In the genomic region with DNA sequence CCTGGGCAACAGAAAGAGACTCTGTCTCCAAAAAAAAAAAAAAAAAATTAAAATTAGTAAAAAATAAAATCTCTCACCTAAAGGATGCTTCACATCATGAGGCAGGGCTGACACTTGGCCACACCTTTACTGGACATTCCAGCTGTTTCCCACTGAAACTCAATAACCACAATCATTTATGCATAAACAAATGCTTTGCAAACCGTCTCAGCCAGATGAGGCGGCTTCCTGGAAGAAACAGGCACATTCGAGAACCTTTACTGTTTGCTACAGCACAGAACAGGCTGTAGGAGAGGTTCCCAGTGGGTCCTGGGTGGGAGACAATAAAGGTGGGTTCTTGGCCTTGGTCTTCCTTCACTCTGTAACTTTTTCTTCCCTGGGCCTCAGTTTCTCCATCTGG, we compare ENCODE assay signal across 18 cellular contexts. TPM values are rescaled to one million over a fixed set of nuclear protein-coding genes. Genes with fewer than 3 reads are reported as not detected.
A peak's percentile ranks its signal among the peaks of the same experiment; 100 is the strongest.
DNase-seq lines count a peak whose midpoint lies in the region; ATAC-seq, FAIRE-seq and TF ChIP-seq lines count a peak whose summit lies in the region.
"Had no signal": no experiment of that assay in that cellular context is flagged by ENCODE, and none has a peak within 500 bp of the region (broad histone marks: within the 10 kb centered on the region; RNA-seq: fewer than 3 reads in every experiment).

No MANE protein-coding gene starts in this region.

- no peaks in the 10 kb centered on the region for H3K9me3 Mint-ChIP-seq in activated CD4-positive, alpha-beta T cell treated with anti-CD3 and anti-CD28 coated beads, Interleukin-2, amount 10 ng/mL, durations not matched to agents 7 days and 5 days
- no peaks in the 10 kb centered on the region for H3K9me3 Mint-ChIP-seq in activated T-helper 2 cell treated with anti-CD3 and anti-CD28 coated beads, Interferon-gamma antibody, Interleukin-2, Interleukin-4, amounts not matched to agents 10 μg/mL and 5 μg/mL and 100 μg/mL, durations not matched to agents 14 hours and 24 hours and 36 hours
- H3K9me3 Mint-ChIP-seq in natural killer cell, result no peaks in the 10 kb centered on the region

- H3K9me3 ChIP-seq in uterus (no peaks in the 10 kb centered on the region), gastroesophageal sphincter (no peaks in the 10 kb centered on the region)
- H3K9me3 ChIP-seq: esophagus muscularis mucosa, tibial nerve had no signal

- no peak for TF ChIP-seq CTCF in natural killer cell (IDR thresholded peaks at IDR 0.05)
- no peak for TF ChIP-seq CTCF in uterus (IDR thresholded peaks at IDR 0.05)
- no peak for TF ChIP-seq CTCF in gastroesophageal sphincter (IDR thresholded peaks at IDR 0.05)

- no peaks in the 10 kb centered on the region for H3K27me3 Mint-ChIP-seq in activated CD4-positive, alpha-beta T cell treated with anti-CD3 and anti-CD28 coated beads, Interleukin-2, amount 10 ng/mL, durations not matched to agents 7 days and 5 days
- no peaks in the 10 kb centered on the region for H3K27me3 Mint-ChIP-seq in activated T-helper 2 cell treated with anti-CD3 and anti-CD28 coated beads, Interferon-gamma antibody, Interleukin-2, Interleukin-4, amounts not matched to agents 10 μg/mL and 5 μg/mL and 100 μg/mL, durations not matched to agents 14 hours and 24 hours and 36 hours (ENCODE audit: low read depth)
- H3K27me3 Mint-ChIP-seq in natural killer cell (ENCODE audit: low read depth in 2 of 2), result no peaks in the 10 kb centered on the region

- no peak for TF ChIP-seq POLR2A in GM12891 (IDR thresholded peaks at IDR 0.05; ENCODE audit: low read depth, low read length)
- no peak for TF ChIP-seq POLR2A in uterus (IDR thresholded peaks at IDR 0.05)
- no peak for TF ChIP-seq POLR2A in gastroesophageal sphincter (IDR thresholded peaks at IDR 0.05)

- no peak for FAIRE-seq in GM12891 (lab: Jason Lieb, UNC)
- FAIRE-seq: HTR-8/SVneo, TTC549 had no signal

- ATAC-seq in natural killer cell (peak in 2 of 3 donors; percentile 6 to 23), HG02642 (IDR thresholded peaks at IDR 0.05; ENCODE audit: poor library complexity, unreplicated experiment) (no peak), gastroesophageal sphincter (no peak)

- H3K27ac Mint-ChIP-seq in activated CD4-positive, alpha-beta T cell treated with anti-CD3 and anti-CD28 coated beads, Interleukin-2, amount 10 ng/mL, durations not matched to agents 7 days and 5 days, result peak overlapping the region; percentile 97
- H3K27ac Mint-ChIP-seq in activated T-helper 2 cell treated with anti-CD3 and anti-CD28 coated beads, Interferon-gamma antibody, Interleukin-2, Interleukin-4, amounts not matched to agents 10 μg/mL and 5 μg/mL and 100 μg/mL, durations not matched to agents 14 hours and 24 hours and 36 hours, result peak overlapping the region; percentile 51
- H3K27ac Mint-ChIP-seq in natural killer cell, result peak overlapping the region; percentile 86 to 94

- no peaks in the 10 kb centered on the region for H3K36me3 Mint-ChIP-seq in activated CD4-positive, alpha-beta T cell treated with anti-CD3 and anti-CD28 coated beads, Interleukin-2, amount 10 ng/mL, durations not matched to agents 7 days and 5 days (ENCODE audit: low read depth)
- peaks cover 6% of the 10 kb centered on the region for H3K36me3 Mint-ChIP-seq in activated T-helper 2 cell treated with anti-CD3 and anti-CD28 coated beads, Interferon-gamma antibody, Interleukin-2, Interleukin-4, amounts not matched to agents 10 μg/mL and 5 μg/mL and 100 μg/mL, durations not matched to agents 14 hours and 24 hours and 36 hours (ENCODE audit: low read depth)
- H3K36me3 Mint-ChIP-seq in natural killer cell, result no peaks in the 10 kb centered on the region

- H3K4me1 Mint-ChIP-seq in activated CD4-positive, alpha-beta T cell treated with anti-CD3 and anti-CD28 coated beads, Interleukin-2, amount 10 ng/mL, durations not matched to agents 7 days and 5 days, result peaks cover 45% of the 10 kb centered on the region
- H3K4me1 Mint-ChIP-seq in activated T-helper 2 cell treated with anti-CD3 and anti-CD28 coated beads, Interferon-gamma antibody, Interleukin-2, Interleukin-4, amounts not matched to agents 10 μg/mL and 5 μg/mL and 100 μg/mL, durations not matched to agents 14 hours and 24 hours and 36 hours (ENCODE audit: low read depth), result peaks cover 25% of the 10 kb centered on the region
- peaks cover 25 to 35% of the 10 kb centered on the region in 2 donors for H3K4me1 Mint-ChIP-seq in natural killer cell

- no peak for TF ChIP-seq EP300 in gastroesophageal sphincter (IDR thresholded peaks at IDR 0.05)

- H3K27me3 ChIP-seq in uterus (no peaks in the 10 kb centered on the region), gastroesophageal sphincter (no peaks in the 10 kb centered on the region)
- H3K27me3 ChIP-seq: dorsolateral prefrontal cortex, esophagus muscularis mucosa, tibial nerve had no signal

- CTCF ChIA-PET in activated CD4-positive, alpha-beta T cell treated with anti-CD3 and anti-CD28 coated beads, Interleukin-2, amount 10 ng/mL, durations not matched to agents 7 days and 5 days (lab: Charles Lee), result interaction anchor here (0.6 to 2.7 kb wide), 7 partner anchors 10 to 224 kb away, joined by 3 to 12 read pairs (median 3); partner anchors contain the start of gene TBC1D14

- DNase-seq in activated CD4-positive, alpha-beta T cell treated with anti-CD3 and anti-CD28 coated beads, Interleukin-2, amount 10 ng/mL, durations not matched to agents 7 days and 5 days, result no peak
- no peak for DNase-seq in activated CD4-positive, alpha-beta T cell treated with anti-CD3 and anti-CD28 coated beads, Interleukin-2, amount 50 U/mL, for 48 hours
- DNase-seq in GM12891 (ENCODE audit: insufficient read length, low spot score) (no peak), natural killer cell (no peak), uterus (no peak)
- DNase-seq in activated T-helper 2 cell treated with anti-CD3 and anti-CD28 coated beads, Interferon-gamma antibody, Interleukin-2, Interleukin-4, amounts not matched to agents 10 μg/mL and 5 μg/mL and 100 μg/mL, durations not matched to agents 14 hours and 24 hours and 36 hours (ENCODE audit: low spot score), result no peak
- DNase-seq: activated CD4-positive, alpha-beta T cell treated with anti-CD3 and anti-CD28 coated beads, Interleukin-2, amount 50 U/mL, for 4 hours; dorsolateral prefrontal cortex; NCI-H1694; NCI-H226 had no signal

- 61 to 76% methylated on average over 3 of the region's 3 CpGs for WGBS in gastroesophageal sphincter (ENCODE audit: low coverage in 1 of 2), 2 donors

- H3K36me3 ChIP-seq in uterus (no peaks in the 10 kb centered on the region), gastroesophageal sphincter (no peaks in the 10 kb centered on the region)
- H3K36me3 ChIP-seq: esophagus muscularis mucosa, tibial nerve had no signal

- POLR2A ChIA-PET in activated CD4-positive, alpha-beta T cell treated with anti-CD3 and anti-CD28 coated beads, Interleukin-2, amount 10 ng/mL, durations not matched to agents 7 days and 5 days (lab: Charles Lee), result interaction anchor here (0.6 kb wide), 2 partner anchors 121 to 202 kb away, joined by 5 to 6 read pairs; no protein-coding TSS in a partner anchor

- no peak overlapping the region for H3K4me3 Mint-ChIP-seq in activated CD4-positive, alpha-beta T cell treated with anti-CD3 and anti-CD28 coated beads, Interleukin-2, amount 10 ng/mL, durations not matched to agents 7 days and 5 days
- no peak overlapping the region for H3K4me3 Mint-ChIP-seq in activated T-helper 2 cell treated with anti-CD3 and anti-CD28 coated beads, Interferon-gamma antibody, Interleukin-2, Interleukin-4, amounts not matched to agents 10 μg/mL and 5 μg/mL and 100 μg/mL, durations not matched to agents 14 hours and 24 hours and 36 hours (ENCODE audit: low read depth)
- peak overlapping the region; percentile 82 for H3K4me3 Mint-ChIP-seq in natural killer cell

- H3K27ac ChIP-seq in uterus (no peak overlapping the region), gastroesophageal sphincter (no peak overlapping the region)
- H3K27ac ChIP-seq: dorsolateral prefrontal cortex, esophagus muscularis mucosa, tibial nerve had no signal

- H3K4me1 ChIP-seq in uterus (no peaks in the 10 kb centered on the region), gastroesophageal sphincter (no peaks in the 10 kb centered on the region)
- H3K4me1 ChIP-seq: esophagus muscularis mucosa, tibial nerve had no signal

- intact Hi-C loops in activated T-helper 2 cell treated with anti-CD3 and anti-CD28 coated beads, Interferon-gamma antibody, Interleukin-2, Interleukin-4, amounts not matched to agents 10 μg/mL and 5 μg/mL and 100 μg/mL, durations not matched to agents 14 hours and 24 hours and 36 hours (cut with micrococcal nuclease), result loop anchor here (1.0 kb wide), 1 partner anchor 11 kb away; the partner anchor contains the start of gene TBC1D14
- intact Hi-C loops in natural killer cell (cut with micrococcal nuclease) (no loop called here), uterus (cut with DNase I; ENCODE audit: low total_unique reads) (no loop called here)

- H3K4me3 ChIP-seq in uterus, result no peak overlapping the region
- no peak overlapping the region for H3K4me3 ChIP-seq in gastroesophageal sphincter
- H3K4me3 ChIP-seq: dorsolateral prefrontal cortex, esophagus muscularis mucosa, lung, smooth muscle cell, tibial nerve had no signal

TF ChIP-seq in GM12891, 5 proteins besides CTCF, POLR2A, EP300 and RAD21:
- TF ChIP-seq PAX5 (IDR thresholded peaks at IDR 0.05; ENCODE audit: insufficient read depth, low read length, severe bottlenecking), result no peak
- TF ChIP-seq POLR2AphosphoS5 (IDR thresholded peaks at IDR 0.05; ENCODE audit: low read depth, low read length), result no peak
- TF ChIP-seq POU2F2 (IDR thresholded peaks at IDR 0.05; ENCODE audit: low read depth, low read length), result peak; percentile 14; the same call in 1 of the 2 replicates
- no peak for TF ChIP-seq TAF1 (IDR thresholded peaks at IDR 0.05; ENCODE audit: low read depth, low read length)
- no peak for TF ChIP-seq SPI1 (IDR thresholded peaks at IDR 0.05; ENCODE audit: low read depth, low read length)

RNA-seq across cellular contexts. Expression of gene TBC1D14, which starts 10.9 kb away (rescaled TPM):
- total RNA-seq in activated CD4-positive, alpha-beta T cell treated with anti-CD3 and anti-CD28 coated beads, Interleukin-2, amount 10 ng/mL, durations not matched to agents 7 days and 5 days, result 10 to 100 TPM; 50.1 to 50.2 TPM
- polyA plus RNA-seq in GM12891 (2012; ENCODE audit: low read depth, missing spikeins), result 14.7 TPM
- total RNA-seq in activated T-helper 2 cell treated with anti-CD3 and anti-CD28 coated beads, Interferon-gamma antibody, Interleukin-2, Interleukin-4, amounts not matched to agents 10 μg/mL and 5 μg/mL and 100 μg/mL, durations not matched to agents 14 hours and 24 hours and 36 hours, result 34.9 and 35.1 TPM in 2 replicates
- total RNA-seq in natural killer cell (10 to 100 TPM; 36.0 to 54.7 (median 53.2) TPM), uterus (10 to 100 TPM; 16.9 to 61.2 (median 28.1) TPM), gastroesophageal sphincter (10 to 100 TPM; 42.5 to 54.2 (median 45.0) TPM)

Comparison
In these comparisons a context has a peak if more than half of its experiments do, and no peak if none do; other contexts are left out.
1. ATAC-seq: peak in natural killer cell (2 of 3); none in HG02642 (single experiment) and gastroesophageal sphincter (single experiment).
2. Peak in every context shown above with its lines, with median percentiles within 50 percentile points of each other: H3K27ac Mint-ChIP-seq.